In genomic region chr1:182095946-182096345, GRCh38 we compare ENCODE assay signal across 25 cellular contexts. TPM values are rescaled to one million over a fixed set of nuclear protein-coding genes. Genes with fewer than 3 reads are reported as not detected.
"Had no signal": no experiment of that assay in that cellular context is flagged by ENCODE, and none has a peak within 500 bp of the region (broad histone marks: within the 10 kb centered on the region; RNA-seq: fewer than 3 reads in every experiment).

No MANE protein-coding gene starts in this region.

- DNase-seq: activated CD4-positive, alpha-beta T cell treated with anti-CD3 and anti-CD28 coated beads for 4 hours; activated CD4-positive, alpha-beta T cell treated with anti-CD3 and anti-CD28 coated beads, Interleukin-2, amount 50 U/mL, for 48 hours; activated CD4-positive, CD25-positive, alpha-beta regulatory T cell; activated CD8-positive, alpha-beta memory T cell treated with anti-CD3 and anti-CD28 coated beads, Interleukin-2, amount 50 U/mL, for 48 hours; activated naive CD4-positive, alpha-beta T cell treated with anti-CD3 and anti-CD28 coated beads for 36 hours; activated naive CD8-positive, alpha-beta T cell treated with anti-CD3 and anti-CD28 coated beads, Interleukin-2, amount 10 ng/mL, durations not matched to agents 7 days and 5 days; activated T-cell treated with anti-CD3 and anti-CD28 coated beads, Interleukin-2, amount 50 U/mL, for 48 hours; amniotic stem cell; cortex of kidney; erythroblast; foreskin melanocyte; kidney glomerular epithelial cell; left ventricle myocardium inferior; ovary; stimulated activated CD4-positive, alpha-beta T cell treated with anti-CD3 and anti-CD28 coated beads, Interleukin-2, amount 100 ng/mL, for 48 hours; stimulated activated CD8-positive, alpha-beta memory T cell treated with anti-CD3 and anti-CD28 coated beads, Interleukin-4, amount 100 ng/mL, for 48 hours; stimulated activated naive B cell treated with anti-CD40 and anti-IgM and Interleukin-4, amounts not matched to agents 10 μg/mL and 1 μg/mL and 100 μg/mL, for 72 hours; T1000; transverse colon had no signal

- H3K27ac Mint-ChIP-seq: activated naive CD4-positive, alpha-beta T cell treated with anti-CD3 and anti-CD28 coated beads for 36 hours; activated naive CD8-positive, alpha-beta T cell treated with anti-CD3 and anti-CD28 coated beads, Interleukin-2, amount 10 ng/mL, durations not matched to agents 7 days and 5 days; natural killer cell treated with Interleukin-12 subunit alpha and Interleukin-12 subunit beta and Interleukin-15 and Interleukin-18, amount 100 ng/mL, for 72 hours; stimulated activated naive B cell treated with anti-CD40 and anti-IgM and Interleukin-4, amounts not matched to agents 10 μg/mL and 1 μg/mL and 100 μg/mL, for 72 hours had no signal

- ATAC-seq: stimulated activated naive B cell treated with anti-CD40 and anti-IgM and Interleukin-4, amounts not matched to agents 10 μg/mL and 1 μg/mL and 100 μg/mL, for 72 hours had no signal

- H3K9me3 Mint-ChIP-seq: natural killer cell treated with Interleukin-12 subunit alpha and Interleukin-12 subunit beta and Interleukin-15 and Interleukin-18, amount 100 ng/mL, for 72 hours had no signal

- H3K36me3 ChIP-seq: cardiac muscle cell, left ventricle myocardium inferior, ovary, prostate gland, transverse colon had no signal

- H3K4me1 Mint-ChIP-seq: stimulated activated naive B cell treated with anti-CD40 and anti-IgM and Interleukin-4, amounts not matched to agents 10 μg/mL and 1 μg/mL and 100 μg/mL, for 72 hours had no signal

- H3K4me3 ChIP-seq: cardiac muscle cell, left ventricle myocardium inferior, ovary, prostate gland, transverse colon had no signal

- H3K4me3 Mint-ChIP-seq: activated naive CD4-positive, alpha-beta T cell treated with anti-CD3 and anti-CD28 coated beads for 36 hours; activated naive CD8-positive, alpha-beta T cell treated with anti-CD3 and anti-CD28 coated beads, Interleukin-2, amount 10 ng/mL, durations not matched to agents 7 days and 5 days; natural killer cell treated with Interleukin-12 subunit alpha and Interleukin-12 subunit beta and Interleukin-15 and Interleukin-18, amount 100 ng/mL, for 72 hours; stimulated activated naive B cell treated with anti-CD40 and anti-IgM and Interleukin-4, amounts not matched to agents 10 μg/mL and 1 μg/mL and 100 μg/mL, for 72 hours had no signal

- H3K4me1 ChIP-seq: left ventricle myocardium inferior, prostate gland, transverse colon had no signal

- H3K27me3 ChIP-seq: cardiac muscle cell, ovary, transverse colon had no signal

- H3K9me3 ChIP-seq: ovary, prostate gland, transverse colon had no signal

- H3K36me3 Mint-ChIP-seq: activated naive CD8-positive, alpha-beta T cell treated with anti-CD3 and anti-CD28 coated beads, Interleukin-2, amount 10 ng/mL, durations not matched to agents 7 days and 5 days; natural killer cell treated with Interleukin-12 subunit alpha and Interleukin-12 subunit beta and Interleukin-15 and Interleukin-18, amount 100 ng/mL, for 72 hours; stimulated activated naive B cell treated with anti-CD40 and anti-IgM and Interleukin-4, amounts not matched to agents 10 μg/mL and 1 μg/mL and 100 μg/mL, for 72 hours had no signal

RNA-seq across cellular contexts. Expression of gene ZNF648, which starts 34.4 kb away (rescaled TPM):
- total RNA-seq: activated CD8-positive, alpha-beta memory T cell treated with anti-CD3 and anti-CD28 coated beads for 36 hours; activated naive CD4-positive, alpha-beta T cell treated with anti-CD3 and anti-CD28 coated beads for 36 hours; activated naive CD8-positive, alpha-beta T cell treated with anti-CD3 and anti-CD28 coated beads, Interleukin-2, amount 10 ng/mL, durations not matched to agents 7 days and 5 days; left ventricle myocardium inferior; lung microvascular endothelial cell; natural killer cell treated with Interleukin-12 subunit alpha and Interleukin-12 subunit beta and Interleukin-15 and Interleukin-18, amount 100 ng/mL, for 72 hours; T-helper 1 cell treated with Interleukin-12 subunit alpha and Interleukin-12 subunit beta and Interleukin-4 antibody, amounts not matched to agents 30 ng/mL and 1 ng/mL, for 36 hours had no signal
